In genomic region chr22:50544746-50545253, GRCh38 we compare ENCODE assay signal across 9 cellular contexts. TPM values are rescaled to one million over a fixed set of nuclear protein-coding genes. Genes with fewer than 3 reads are reported as not detected.
A peak's percentile ranks its signal among the peaks of the same experiment; 100 is the strongest.
DNase-seq lines count a peak whose midpoint lies in the region; FAIRE-seq and TF ChIP-seq lines count a peak whose summit lies in the region.
"Had no signal": no experiment of that assay in that cellular context is flagged by ENCODE, and none has a peak within 500 bp of the region (broad histone marks: within the 10 kb centered on the region; RNA-seq: fewer than 3 reads in every experiment).

No MANE protein-coding gene starts in this region.

- H2BK15ac ChIP-seq in mesendoderm (replicated peaks; ENCODE audit: low read depth): no peak overlapping the region

- no peak overlapping the region for H3K23ac ChIP-seq in mesendoderm (ENCODE audit: low read length)

- H4K8ac ChIP-seq in mesendoderm (ENCODE audit: low read depth, low read length): no peak overlapping the region

- CTCF ChIA-PET in A673 (lab: Charles Lee): no interaction called here
- CTCF ChIA-PET in activated CD4-positive, alpha-beta memory T cell treated with anti-CD3 and anti-CD28 coated beads, Interleukin-2, amount 10 ng/mL, durations not matched to agents 7 days and 5 days (lab: Charles Lee): interaction anchor here (1.0 to 9.2 kb wide), 9 partner anchors 10 to 354 kb away, joined by 3 to 150 read pairs (median 6); partner anchors contain the start of genes CHKB, LMF2, NCAPH2 and SCO2

- no peak overlapping the region for H3K4ac ChIP-seq in mesendoderm (ENCODE audit: low read depth, low read length)

- H3K79me2 ChIP-seq in mesendoderm (ENCODE audit: control insufficient read depth, insufficient read depth, low read length): no peaks in the 10 kb centered on the region

- no peak overlapping the region for H2AK5ac ChIP-seq in mesendoderm (ENCODE audit: low read length)

- H3K4me1 Mint-ChIP-seq in activated CD4-positive, alpha-beta memory T cell treated with anti-CD3 and anti-CD28 coated beads, Interleukin-2, amount 10 ng/mL, durations not matched to agents 7 days and 5 days: peaks cover 61% of the 10 kb centered on the region
- H3K4me1 Mint-ChIP-seq in HFFc6 (ENCODE audit: low read depth): peaks cover 29% of the 10 kb centered on the region

- H2BK5ac ChIP-seq in mesendoderm (ENCODE audit: low read length): no peak overlapping the region

- BruUV-seq in A673 (replicated peaks; lab: Mats Ljungman, UMichigan): no TSS peak

- H3K9ac ChIP-seq in mesendoderm (ENCODE audit: low read length): no peak overlapping the region

- TF ChIP-seq CTCF in A673 (conservative IDR thresholded peaks at IDR 0.05; ENCODE audit: low read depth, low read length): no peak
- TF ChIP-seq CTCF in HFFc6 (IDR thresholded peaks at IDR 0.05): no peak

- H3K27me3 ChIP-seq in A673 (replicated peaks; ENCODE audit: insufficient read depth, low read depth, low read length, poor library complexity): no peaks in the 10 kb centered on the region
- H3K27me3 ChIP-seq in SJCRH30: 0 out of 2 replicates have a peak, but pooled peaks cover 4% of the 10 kb centered on the region
- H3K27me3 ChIP-seq in mesendoderm (ENCODE audit: insufficient read depth, low read length, poor library complexity): no peaks in the 10 kb centered on the region

- no peaks in the 10 kb centered on the region for H3K27me3 Mint-ChIP-seq in activated CD4-positive, alpha-beta memory T cell treated with anti-CD3 and anti-CD28 coated beads, Interleukin-2, amount 10 ng/mL, durations not matched to agents 7 days and 5 days
- peaks cover 29% of the 10 kb centered on the region for H3K27me3 Mint-ChIP-seq in HFFc6 (ENCODE audit: insufficient read depth)

- no peak overlapping the region for H3K56ac ChIP-seq in mesendoderm (ENCODE audit: low read length)

- FAIRE-seq in GM18507 (lab: Jason Lieb, UNC): peak; percentile 31

- no peaks in the 10 kb centered on the region for H3K36me3 ChIP-seq in A673 (ENCODE audit: insufficient read depth, low read length, poor library complexity, severe bottlenecking)
- no peaks in the 10 kb centered on the region for H3K36me3 ChIP-seq in SJCRH30
- no peaks in the 10 kb centered on the region for H3K36me3 ChIP-seq in mesendoderm (ENCODE audit: control insufficient read depth, insufficient read depth, low read length)

- no peak overlapping the region for H3K27ac ChIP-seq in A673 (ENCODE audit: low read depth, low read length, poor library complexity, severe bottlenecking)
- no peak overlapping the region for H3K27ac ChIP-seq in SJCRH30
- H3K27ac ChIP-seq in mesendoderm (ENCODE audit: low read depth, low read length): no peak overlapping the region

- no peak overlapping the region for H3K4me2 ChIP-seq in mesendoderm (ENCODE audit: low read length)

- intact Hi-C loops in A673 (cut with micrococcal nuclease; ENCODE audit: unreplicated experiment): loop anchor here (10.0 kb wide), 1 partner anchor 60 kb away; the partner anchor contains the start of gene MAPK8IP2

- DNase-seq in A673 (ENCODE audit: low spot score): no peak
- DNase-seq in GM18507 (ENCODE audit: extremely low spot score, insufficient read length, low read depth): no peak
- peak; percentile 61 for DNase-seq in activated CD4-positive, alpha-beta memory T cell treated with anti-CD3 and anti-CD28 coated beads, Interleukin-2, amount 10 ng/mL, durations not matched to agents 7 days and 5 days
- DNase-seq in kidney tubule cell (ENCODE audit: low spot score): peak; percentile 50
- DNase-seq in HFFc6: no peak
- DNase-seq in AG08396 (ENCODE audit: low spot score): no peak
- no peak for DNase-seq in SJCRH30
- DNase-seq in mesendoderm: no peak

- H3K18ac ChIP-seq in mesendoderm (ENCODE audit: low read length): no peak overlapping the region

- H2BK120ac ChIP-seq in mesendoderm (ENCODE audit: low read depth, low read length): no peak overlapping the region

- POLR2A ChIA-PET in A673 (lab: Charles Lee; ENCODE audit: low non-redundant PET): no interaction called here
- POLR2A ChIA-PET in activated CD4-positive, alpha-beta memory T cell treated with anti-CD3 and anti-CD28 coated beads, Interleukin-2, amount 10 ng/mL, durations not matched to agents 7 days and 5 days (lab: Charles Lee): interaction anchor here (0.9 to 8.9 kb wide), 13 partner anchors 9 to 76 kb away, joined by 3 to 151 read pairs (median 8); partner anchors contain the start of genes CHKB, LMF2, NCAPH2 and SCO2

- no peaks in the 10 kb centered on the region for H3K9me3 ChIP-seq in A673 (ENCODE audit: low read depth, low read length, poor library complexity, severe bottlenecking)
- H3K9me3 ChIP-seq in SJCRH30 (replicated peaks): no peaks in the 10 kb centered on the region

- no CpG with 5 or more reads among the region's 5 CpGs for WGBS in mesendoderm (ENCODE audit: extremely low coverage, insufficient coverage, low lambda C conversion rate)

- H3K36me3 Mint-ChIP-seq in activated CD4-positive, alpha-beta memory T cell treated with anti-CD3 and anti-CD28 coated beads, Interleukin-2, amount 10 ng/mL, durations not matched to agents 7 days and 5 days (ENCODE audit: low read depth): peaks cover 3% of the 10 kb centered on the region
- H3K36me3 Mint-ChIP-seq in HFFc6 (ENCODE audit: low read depth): no peaks in the 10 kb centered on the region

- H3K9me3 Mint-ChIP-seq in activated CD4-positive, alpha-beta memory T cell treated with anti-CD3 and anti-CD28 coated beads, Interleukin-2, amount 10 ng/mL, durations not matched to agents 7 days and 5 days: no peaks in the 10 kb centered on the region
- H3K9me3 Mint-ChIP-seq in HFFc6: no peaks in the 10 kb centered on the region

- H3K4me3 Mint-ChIP-seq in activated CD4-positive, alpha-beta memory T cell treated with anti-CD3 and anti-CD28 coated beads, Interleukin-2, amount 10 ng/mL, durations not matched to agents 7 days and 5 days: peak overlapping the region; percentile 63
- no peak overlapping the region for H3K4me3 Mint-ChIP-seq in HFFc6

- H3K4me1 ChIP-seq in A673 (ENCODE audit: insufficient read depth, low read length, poor library complexity, severe bottlenecking) (peaks cover 23% of the 10 kb centered on the region), SJCRH30 (no peaks in the 10 kb centered on the region), mesendoderm (ENCODE audit: control insufficient read depth, low read depth, low read length) (no peaks in the 10 kb centered on the region)

- H3K4me3 ChIP-seq in A673 (ENCODE audit: low read depth, low read length, poor library complexity, severe bottlenecking) (peak overlapping the region; percentile 18), SJCRH30 (no peak overlapping the region), mesendoderm (ENCODE audit: low read length) (no peak overlapping the region)

- no peaks in the 10 kb centered on the region for H3K79me1 ChIP-seq in mesendoderm (ENCODE audit: low read length)

- H4K5ac ChIP-seq in mesendoderm (ENCODE audit: low read length): no peak overlapping the region

- peak overlapping the region; percentile 75 for H3K27ac Mint-ChIP-seq in activated CD4-positive, alpha-beta memory T cell treated with anti-CD3 and anti-CD28 coated beads, Interleukin-2, amount 10 ng/mL, durations not matched to agents 7 days and 5 days
- no peak overlapping the region; the same call in 1 of the 2 replicates for H3K27ac Mint-ChIP-seq in HFFc6

RNA-seq across cellular contexts. Expression of gene KLHDC7B, which starts 0.9 kb away (rescaled TPM):
- total RNA-seq in A673 (2021): 1.4 and 1.6 TPM in 2 replicates
- total RNA-seq in activated CD4-positive, alpha-beta memory T cell treated with anti-CD3 and anti-CD28 coated beads, Interleukin-2, amount 10 ng/mL, durations not matched to agents 7 days and 5 days: 1 to 10 TPM; 8.0 to 8.4 TPM
- under 1 TPM in 1 of 6 experiments, not detected in 5; 0.05 TPM for total RNA-seq in HFFc6 (2021; fragmentation: NEBNext Ultra II Directional; extraction: Animal tissue kit (Norgen Biotek cat#: 25700))
- total RNA-seq in SJCRH30 (2014; rRNA removed; shearing (Covaris generic)): 0.05 and 0.10 TPM in 2 replicates
- 0.07 TPM for polyA plus RNA-seq in mesendoderm (2013, experiment 1 of 2)
- polyA plus RNA-seq in mesendoderm (2013, experiment 2 of 2): 0.04 TPM

RNA-seq across cellular contexts. Expression of gene TYMP, which starts 15.0 kb away (rescaled TPM):
- total RNA-seq in A673 (2021): 0.58 and 0.98 TPM in 2 replicates
- 10 to 100 TPM; 89.1 to 90.2 TPM for total RNA-seq in activated CD4-positive, alpha-beta memory T cell treated with anti-CD3 and anti-CD28 coated beads, Interleukin-2, amount 10 ng/mL, durations not matched to agents 7 days and 5 days
- total RNA-seq in HFFc6 (2021; fragmentation: NEBNext Ultra II Directional; extraction: Animal tissue kit (Norgen Biotek cat#: 25700)): 1 to 10 TPM in 5 of 6 experiments, under 1 TPM in 1; 0.95 to 2.1 (median 1.3) TPM
- 0.51 and 0.63 TPM in 2 replicates for total RNA-seq in SJCRH30 (2014; rRNA removed; shearing (Covaris generic))
- 0.24 TPM for polyA plus RNA-seq in mesendoderm (2013, experiment 1 of 2)
- 0.28 TPM for polyA plus RNA-seq in mesendoderm (2013, experiment 2 of 2)

RNA-seq across cellular contexts. Expression of gene SYCE3, which starts 17.9 kb away (rescaled TPM):
- total RNA-seq in A673 (2021): not detected in 2 replicates
- total RNA-seq in activated CD4-positive, alpha-beta memory T cell treated with anti-CD3 and anti-CD28 coated beads, Interleukin-2, amount 10 ng/mL, durations not matched to agents 7 days and 5 days: under 1 TPM; 0.58 to 0.71 TPM
- total RNA-seq in HFFc6 (2021; fragmentation: NEBNext Ultra II Directional; extraction: Animal tissue kit (Norgen Biotek cat#: 25700)): not detected
- not detected in 2 replicates for total RNA-seq in SJCRH30 (2014; rRNA removed; shearing (Covaris generic))
- 0.21 TPM for polyA plus RNA-seq in mesendoderm (2013, experiment 1 of 2)
- polyA plus RNA-seq in mesendoderm (2013, experiment 2 of 2): 0.22 TPM
- total RNA-seq: SK-MEL-5 had no signal

RNA-seq across cellular contexts. Expression of gene SCO2, which starts 19.4 kb away (rescaled TPM):
- 0.44 and 5.4 TPM in 2 replicates for total RNA-seq in A673 (2021)
- 1 to 10 TPM; 6.4 to 7.0 TPM for total RNA-seq in activated CD4-positive, alpha-beta memory T cell treated with anti-CD3 and anti-CD28 coated beads, Interleukin-2, amount 10 ng/mL, durations not matched to agents 7 days and 5 days
- total RNA-seq in HFFc6 (2021; fragmentation: NEBNext Ultra II Directional; extraction: Animal tissue kit (Norgen Biotek cat#: 25700)): 10 to 100 TPM in 2 of 6 experiments, 1 to 10 TPM in 4; 2.7 to 11.1 (median 9.7) TPM
- 0.71 and 2.1 TPM in 2 replicates for total RNA-seq in SJCRH30 (2014; rRNA removed; shearing (Covaris generic))
- 0.21 TPM for polyA plus RNA-seq in mesendoderm (2013, experiment 1 of 2)
- polyA plus RNA-seq in mesendoderm (2013, experiment 2 of 2): not detected

RNA-seq across cellular contexts. Expression of gene CPT1B, which starts 33.4 kb away (rescaled TPM):
- total RNA-seq in A673 (2021): 19.2 and 28.3 TPM in 2 replicates
- 10 to 100 TPM; 60.8 to 60.9 TPM for total RNA-seq in activated CD4-positive, alpha-beta memory T cell treated with anti-CD3 and anti-CD28 coated beads, Interleukin-2, amount 10 ng/mL, durations not matched to agents 7 days and 5 days
- 1 to 10 TPM in 5 of 6 experiments, under 1 TPM in 1; 0.82 to 3.0 (median 1.5) TPM for total RNA-seq in HFFc6 (2021; fragmentation: NEBNext Ultra II Directional; extraction: Animal tissue kit (Norgen Biotek cat#: 25700))
- total RNA-seq in SJCRH30 (2014; rRNA removed; shearing (Covaris generic)): 12.6 and 17.1 TPM in 2 replicates
- 11.7 TPM for polyA plus RNA-seq in mesendoderm (2013, experiment 1 of 2)
- polyA plus RNA-seq in mesendoderm (2013, experiment 2 of 2): 11.4 TPM

Comparison
In these comparisons a context has a peak if more than half of its experiments do, and no peak if none do; other contexts are left out.
1. DNase-seq: peak in activated CD4-positive, alpha-beta memory T cell treated with anti-CD3 and anti-CD28 coated beads, Interleukin-2, amount 10 ng/mL, durations not matched to agents 7 days and 5 days (single experiment) and kidney tubule cell (single experiment); none in A673 (single experiment), GM18507 (single experiment), HFFc6 (single experiment), AG08396 (single experiment), SJCRH30 (0 of 2) and mesendoderm (single experiment).
2. RNA of gene TYMP, which starts 15.0 kb away (total RNA-seq): 89.1 to 90.2 TPM in activated CD4-positive, alpha-beta memory T cell treated with anti-CD3 and anti-CD28 coated beads, Interleukin-2, amount 10 ng/mL, durations not matched to agents 7 days and 5 days; 0.95 to 2.1 TPM in HFFc6, 0.51 to 0.63 TPM in SJCRH30 and 0.58 to 0.98 TPM in A673; every median in the first group is over 10 times any median in the second.